In genomic region chr19:58196911-58197616, GRCh38 we compare ENCODE assay signal across 12 cellular contexts. TPM values are rescaled to one million over a fixed set of nuclear protein-coding genes. Genes with fewer than 3 reads are reported as not detected.
DNase-seq lines count a peak whose midpoint lies in the region; ATAC-seq, FAIRE-seq and TF ChIP-seq lines count a peak whose summit lies in the region.
"Had no signal": no experiment of that assay in that cellular context is flagged by ENCODE, and none has a peak within 500 bp of the region (broad histone marks: within the 10 kb centered on the region; RNA-seq: fewer than 3 reads in every experiment).

No MANE protein-coding gene starts in this region.

- BruUV-seq in HepG2 (replicated peaks; lab: Mats Ljungman, UMichigan) = TSS peak; percentile 16

- 77% methylated on average over 6 of the region's 6 CpGs for WGBS in HepG2 (ENCODE audit: low lambda C conversion rate)

- H3K4me1 ChIP-seq in HUES48 (ENCODE audit: control insufficient read depth, insufficient read depth, low read length) (no peaks in the 10 kb centered on the region), HepG2 (ENCODE audit: insufficient read depth, low read length) (no peaks in the 10 kb centered on the region)

- in situ Hi-C loops in HepG2 (cut with HindIII; ENCODE audit: extremely low pct_ligation_motif_present, low pct_unique_long_range_greater_than_20kb) = loop anchor here (10.0 kb wide), 1 partner anchor 68 kb away; no protein-coding TSS in a partner anchor

- TF ChIP-seq EP300 in HepG2 (IDR thresholded peaks at IDR 0.05; ENCODE audit: low read depth in 2 of 2, low read length in 2 of 2) = no peak
- no peak for TF ChIP-seq EP300 in HepG2 (CRISPR knock-in tag; IDR thresholded peaks at IDR 0.05; ENCODE audit: borderline replicate concordance)

- no peak for FAIRE-seq in HepG2 (lab: Jason Lieb, UNC)
- no peak for FAIRE-seq in GM19239 (lab: Jason Lieb, UNC)
- FAIRE-seq: colon had no signal

- no peaks in the 10 kb centered on the region for H3K79me2 ChIP-seq in HepG2 (ENCODE audit: insufficient read depth, low read length)

- no peak overlapping the region for H2AFZ ChIP-seq in HepG2 (ENCODE audit: low read length)

- H3K4me2 ChIP-seq in HepG2 (ENCODE audit: low read depth, low read length) = no peak overlapping the region

- POLR2A ChIA-PET in HepG2 (lab: Yijun Ruan, JAX) = no interaction called here

- H3K27ac ChIP-seq in HUES48 (ENCODE audit: low read depth, low read length) (no peak overlapping the region), HepG2 (ENCODE audit: extremely low read length, insufficient read depth, low read length) (no peak overlapping the region)

- H3K9ac ChIP-seq in HUES48 (ENCODE audit: low read depth, low read length) (no peak overlapping the region), HepG2 (ENCODE audit: insufficient read depth, low read depth, low read length) (no peak overlapping the region)

- H3K9me3 ChIP-seq in HUES48 (ENCODE audit: control insufficient read depth, insufficient read depth, low read length) (peaks cover 94% of the 10 kb centered on the region), HepG2 (ENCODE audit: low read length) (peaks cover 98% of the 10 kb centered on the region)

- intact Hi-C loops in HepG2 (cut with micrococcal nuclease; ENCODE audit: unreplicated experiment) = no loop called here
- intact Hi-C loops in Right ventricle myocardium inferior (cut with DNase I) = loop anchor here (10.0 kb wide), 1 partner anchor 58 kb away; no protein-coding TSS in a partner anchor

- peak overlapping the region; percentile 12; the same call in 1 of the 2 replicates for H3K4me3 ChIP-seq in HUES48 (ENCODE audit: low read depth, low read length)
- H3K4me3 ChIP-seq in HepG2 (replicated peaks in 1 of 3; ENCODE audit: insufficient read depth in 1 of 3, low read depth in 2 of 3, low read length in 3 of 3) = no peak overlapping the region

- no peak for TF ChIP-seq RAD21 in HepG2 (CRISPR knock-in tag; IDR thresholded peaks at IDR 0.05)

- no peak for TF ChIP-seq CTCF in HepG2 (CRISPR knock-in tag; IDR thresholded peaks at IDR 0.05)

- DNase-seq in EH (ENCODE audit: low read depth) (peak; percentile 31), astrocyte of the hippocampus (ENCODE audit: low read depth, low spot score) (peak; percentile 21), HepG2 (ENCODE audit: low spot score) (peak; percentile 10), GM19239 (ENCODE audit: insufficient read length, low spot score) (no peak), Right ventricle myocardium inferior (ENCODE audit: missing footprints) (no peak)
- DNase-seq in activated CD4-positive, alpha-beta T cell treated with anti-CD3 and anti-CD28 coated beads for 48 hours = no peak
- DNase-seq: NCI-H69; stimulated activated CD4-positive, alpha-beta T cell treated with anti-CD3 and anti-CD28 coated beads, Interleukin-4, amount 100 ng/mL, for 4 hours; T-helper 17 cell had no signal

- ATAC-seq in HepG2 = no peak
- no peak for ATAC-seq in Right ventricle myocardium inferior
- no peak for ATAC-seq in HG02981 (IDR thresholded peaks at IDR 0.05; ENCODE audit: unreplicated experiment)
- ATAC-seq: T-helper 17 cell had no signal

- TF ChIP-seq POLR2A in HepG2 (IDR thresholded peaks at IDR 0.05; ENCODE audit: insufficient read depth in 1 of 2, low read depth in 2 of 2, low read length in 2 of 2) = no peak

- no peaks in the 10 kb centered on the region for H4K20me1 ChIP-seq in HepG2 (ENCODE audit: insufficient read depth, low read length)

- H3K27me3 ChIP-seq in HUES48 (ENCODE audit: control insufficient read depth, insufficient read depth, low read length) (no peaks in the 10 kb centered on the region), HepG2 (ENCODE audit: control insufficient read depth in 1 of 2, insufficient read depth in 2 of 2, low read length in 2 of 2) (no peaks in the 10 kb centered on the region; a peak in 1 of 5 replicates)

- H3K36me3 ChIP-seq in HUES48 (ENCODE audit: control insufficient read depth, insufficient read depth, low read length) (peaks cover 82% of the 10 kb centered on the region), HepG2 (replicated peaks in 1 of 2; ENCODE audit: control insufficient read depth in 1 of 2, insufficient read depth in 2 of 2, low read length in 2 of 2) (peaks cover 31 to 82% of the 10 kb centered on the region in 2 experiments)

- CTCF ChIA-PET in HepG2 (lab: Yijun Ruan, JAX; ENCODE audit: low intra/inter-chr PET ratio, low total read pairs) = no interaction called here

RNA-seq across cellular contexts. Expression of gene ZNF274, which starts 14.2 kb away (rescaled TPM):
- total RNA-seq in HepG2 (2016; rRNA removed; fragmentation: Illumina TruSeq; extraction: Trizol) (17.0 and 23.0 TPM in 2 replicates), Right ventricle myocardium inferior (17.8 TPM)
- 5.1 and 6.0 TPM in 2 replicates for total RNA-seq in HepG2 (2016; cell fraction: cytosol; rRNA removed; fragmentation: Illumina TruSeq; extraction: Trizol; ENCODE audit: low read depth)
- total RNA-seq in HepG2 (2016; cell fraction: insoluble cytoplasmic fraction; rRNA removed; fragmentation: Illumina TruSeq; extraction: Trizol) = 18.4 and 20.3 TPM in 2 replicates
- 10.2 and 11.1 TPM in 2 replicates for total RNA-seq in HepG2 (2016; cell fraction: membrane; rRNA removed; fragmentation: Illumina TruSeq; extraction: Trizol)
- total RNA-seq in HepG2 (2016; cell fraction: nucleus; rRNA removed; fragmentation: Illumina TruSeq; extraction: Trizol) = 25.3 and 28.4 TPM in 2 replicates
- polyA plus RNA-seq in HepG2 (2011; rRNA removed) = 16.1 and 21.0 TPM in 2 replicates
- 13.9 and 15.9 TPM in 2 replicates for polyA plus RNA-seq in HepG2 (2011; cell fraction: cytosol; rRNA removed)
- 35.9 and 43.6 TPM in 2 replicates for polyA plus RNA-seq in HepG2 (2011; cell fraction: nucleus; rRNA removed)
- 15.5 and 19.8 TPM in 2 replicates for polyA plus RNA-seq in HepG2 (2012)
- 1.7 and 1.9 TPM in 2 replicates for polyA plus RNA-seq in HepG2 (2016; cell fraction: cytosol; fragmentation: Illumina TruSeq; extraction: Trizol; ENCODE audit: low read depth)
- polyA plus RNA-seq in HepG2 (2016; cell fraction: insoluble cytoplasmic fraction; fragmentation: Illumina TruSeq; extraction: Trizol; ENCODE audit: low read depth) = 13.2 and 15.6 TPM in 2 replicates
- polyA plus RNA-seq in HepG2 (2016; cell fraction: membrane; fragmentation: Illumina TruSeq; extraction: Trizol; ENCODE audit: low read depth) = 3.7 and 4.5 TPM in 2 replicates
- 38.7 and 40.7 TPM in 2 replicates for polyA plus RNA-seq in HepG2 (2016; cell fraction: nucleus; fragmentation: Illumina TruSeq; extraction: Trizol; ENCODE audit: insufficient read depth, low read depth)
- 20.7 and 49.1 TPM in 2 replicates for polyA minus RNA-seq in HepG2 (2011; rRNA and poly(A)+ RNA removed; ENCODE audit: low replicate concordance)
- polyA minus RNA-seq in HepG2 (2011; cell fraction: cytosol; rRNA and poly(A)+ RNA removed) = 7.5 and 9.9 TPM in 2 replicates
- polyA minus RNA-seq in HepG2 (2011; cell fraction: nucleus; rRNA and poly(A)+ RNA removed) = 43.8 and 44.7 TPM in 2 replicates

RNA-seq across cellular contexts. Expression of gene ZNF544, which starts 31.6 kb away (rescaled TPM):
- total RNA-seq in HepG2 (2016; rRNA removed; fragmentation: Illumina TruSeq; extraction: Trizol) (15.6 and 17.0 TPM in 2 replicates), Right ventricle myocardium inferior (19.4 TPM)
- 9.2 and 13.6 TPM in 2 replicates for total RNA-seq in HepG2 (2016; cell fraction: cytosol; rRNA removed; fragmentation: Illumina TruSeq; extraction: Trizol; ENCODE audit: low read depth)
- total RNA-seq in HepG2 (2016; cell fraction: insoluble cytoplasmic fraction; rRNA removed; fragmentation: Illumina TruSeq; extraction: Trizol) = 17.3 and 19.7 TPM in 2 replicates
- 21.1 and 22.3 TPM in 2 replicates for total RNA-seq in HepG2 (2016; cell fraction: membrane; rRNA removed; fragmentation: Illumina TruSeq; extraction: Trizol)
- 13.5 and 14.8 TPM in 2 replicates for total RNA-seq in HepG2 (2016; cell fraction: nucleus; rRNA removed; fragmentation: Illumina TruSeq; extraction: Trizol)
- polyA plus RNA-seq in HepG2 (2011; rRNA removed) = 13.1 and 14.7 TPM in 2 replicates
- 13.6 and 13.7 TPM in 2 replicates for polyA plus RNA-seq in HepG2 (2011; cell fraction: cytosol; rRNA removed)
- 12.5 and 16.5 TPM in 2 replicates for polyA plus RNA-seq in HepG2 (2011; cell fraction: nucleus; rRNA removed)
- 7.2 and 8.7 TPM in 2 replicates for polyA plus RNA-seq in HepG2 (2012)
- polyA plus RNA-seq in HepG2 (2016; cell fraction: cytosol; fragmentation: Illumina TruSeq; extraction: Trizol; ENCODE audit: low read depth) = 10.1 and 14.1 TPM in 2 replicates
- 15.7 and 16.9 TPM in 2 replicates for polyA plus RNA-seq in HepG2 (2016; cell fraction: insoluble cytoplasmic fraction; fragmentation: Illumina TruSeq; extraction: Trizol; ENCODE audit: low read depth)
- 9.4 and 15.6 TPM in 2 replicates for polyA plus RNA-seq in HepG2 (2016; cell fraction: membrane; fragmentation: Illumina TruSeq; extraction: Trizol; ENCODE audit: low read depth)
- polyA plus RNA-seq in HepG2 (2016; cell fraction: nucleus; fragmentation: Illumina TruSeq; extraction: Trizol; ENCODE audit: insufficient read depth, low read depth) = 11.7 and 14.4 TPM in 2 replicates
- polyA minus RNA-seq in HepG2 (2011; rRNA and poly(A)+ RNA removed; ENCODE audit: low replicate concordance) = 15.6 and 69.8 TPM in 2 replicates
- polyA minus RNA-seq in HepG2 (2011; cell fraction: cytosol; rRNA and poly(A)+ RNA removed) = 7.8 and 10.6 TPM in 2 replicates
- polyA minus RNA-seq in HepG2 (2011; cell fraction: nucleus; rRNA and poly(A)+ RNA removed) = 28.8 and 29.2 TPM in 2 replicates

RNA-seq across cellular contexts. Expression of gene ZNF329, which starts 46.5 kb away (rescaled TPM):
- total RNA-seq in HepG2 (2016; rRNA removed; fragmentation: Illumina TruSeq; extraction: Trizol) = 9.6 and 11.4 TPM in 2 replicates
- total RNA-seq in HepG2 (2016; cell fraction: cytosol; rRNA removed; fragmentation: Illumina TruSeq; extraction: Trizol; ENCODE audit: low read depth) = 3.2 and 3.3 TPM in 2 replicates
- total RNA-seq in HepG2 (2016; cell fraction: insoluble cytoplasmic fraction; rRNA removed; fragmentation: Illumina TruSeq; extraction: Trizol) = 8.8 and 10.9 TPM in 2 replicates
- 6.3 and 7.1 TPM in 2 replicates for total RNA-seq in HepG2 (2016; cell fraction: membrane; rRNA removed; fragmentation: Illumina TruSeq; extraction: Trizol)
- total RNA-seq in HepG2 (2016; cell fraction: nucleus; rRNA removed; fragmentation: Illumina TruSeq; extraction: Trizol) = 4.4 and 7.0 TPM in 2 replicates
- 3.8 and 4.6 TPM in 2 replicates for polyA plus RNA-seq in HepG2 (2011; rRNA removed)
- 2.2 and 4.1 TPM in 2 replicates for polyA plus RNA-seq in HepG2 (2011; cell fraction: cytosol; rRNA removed)
- 1.9 and 2.6 TPM in 2 replicates for polyA plus RNA-seq in HepG2 (2011; cell fraction: nucleus; rRNA removed)
- 4.6 and 5.2 TPM in 2 replicates for polyA plus RNA-seq in HepG2 (2012)
- 0.80 and 1.1 TPM in 2 replicates for polyA plus RNA-seq in HepG2 (2016; cell fraction: cytosol; fragmentation: Illumina TruSeq; extraction: Trizol; ENCODE audit: low read depth)
- polyA plus RNA-seq in HepG2 (2016; cell fraction: insoluble cytoplasmic fraction; fragmentation: Illumina TruSeq; extraction: Trizol; ENCODE audit: low read depth) = 7.3 and 7.6 TPM in 2 replicates
- 3.3 and 3.9 TPM in 2 replicates for polyA plus RNA-seq in HepG2 (2016; cell fraction: membrane; fragmentation: Illumina TruSeq; extraction: Trizol; ENCODE audit: low read depth)
- 6.0 and 7.0 TPM in 2 replicates for polyA plus RNA-seq in HepG2 (2016; cell fraction: nucleus; fragmentation: Illumina TruSeq; extraction: Trizol; ENCODE audit: insufficient read depth, low read depth)
- polyA minus RNA-seq in HepG2 (2011; rRNA and poly(A)+ RNA removed; ENCODE audit: low replicate concordance) = 1.8 and 3.5 TPM in 2 replicates
- polyA minus RNA-seq in HepG2 (2011; cell fraction: cytosol; rRNA and poly(A)+ RNA removed) = 3.0 and 4.4 TPM in 2 replicates
- polyA minus RNA-seq in HepG2 (2011; cell fraction: nucleus; rRNA and poly(A)+ RNA removed) = 3.5 and 7.2 TPM in 2 replicates
- total RNA-seq in Right ventricle myocardium inferior = 7.0 TPM

Comparison
In these comparisons a context has a peak if more than half of its experiments do, and no peak if none do; other contexts are left out.
1. DNase-seq: peak in EH (single experiment), astrocyte of the hippocampus (single experiment) and HepG2 (single experiment); none in GM19239 (single experiment), Right ventricle myocardium inferior (single experiment) and activated CD4-positive, alpha-beta T cell treated with anti-CD3 and anti-CD28 coated beads for 48 hours (single experiment).